Comparison of ENCODE assay signal across 11 cellular contexts in the genomic region with DNA sequence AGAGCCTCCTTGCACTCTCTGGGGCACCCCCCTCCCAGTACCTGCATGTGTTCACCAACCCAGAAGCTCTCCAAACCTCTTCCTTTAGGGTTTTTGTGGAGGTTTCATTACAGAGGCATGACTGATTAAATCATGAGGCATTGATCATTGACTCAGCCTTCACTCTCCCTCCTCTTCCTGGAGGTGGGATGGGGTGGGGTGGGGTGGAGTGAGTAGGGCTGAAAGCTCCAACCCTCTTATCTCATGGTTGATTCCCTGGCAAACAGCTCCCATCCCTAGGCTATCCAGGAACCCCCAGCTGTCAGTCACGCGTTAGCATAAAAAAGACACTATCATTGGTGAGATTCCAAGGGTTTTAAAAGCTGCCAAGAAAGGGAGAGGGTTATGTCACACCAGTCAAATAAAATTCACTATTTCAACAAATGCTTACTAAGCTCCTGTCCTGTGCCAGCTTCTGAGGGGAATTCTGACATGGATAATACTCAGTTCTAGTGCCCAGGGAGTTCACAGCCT. TPM values are rescaled to one million over a fixed set of nuclear protein-coding genes. Genes with fewer than 3 reads are reported as not detected.
A peak's percentile ranks its signal among the peaks of the same experiment; 100 is the strongest.
DNase-seq lines count a peak whose midpoint lies in the region; ATAC-seq, FAIRE-seq and TF ChIP-seq lines count a peak whose summit lies in the region.
"Had no signal": no experiment of that assay in that cellular context is flagged by ENCODE, and none has a peak within 500 bp of the region (broad histone marks: within the 10 kb centered on the region; RNA-seq: fewer than 3 reads in every experiment).

No MANE protein-coding gene starts in this region.

- peak; percentile 67 to 94 for ATAC-seq in left cardiac atrium
- no peak for ATAC-seq in HG02610 (IDR thresholded peaks at IDR 0.05; ENCODE audit: unreplicated experiment)
- ATAC-seq in HG03139 (IDR thresholded peaks at IDR 0.05; ENCODE audit: unreplicated experiment) = no peak

- intact Hi-C loops in left cardiac atrium (cut with DNase I) (no loop called here), cardiac septum (cut with DNase I) (no loop called here)

- no peak for TF ChIP-seq POLR2A in GM12892 (IDR thresholded peaks at IDR 0.05; ENCODE audit: low read depth, low read length)

- FAIRE-seq in GM12892 (lab: Jason Lieb, UNC) = no peak

- DNase-seq in left cardiac atrium = no peak
- DNase-seq in cardiac septum (ENCODE audit: low spot score) = no peak
- DNase-seq in RPMI7951 (ENCODE audit: low read depth) = peak; percentile 85
- peak; percentile 45 for DNase-seq in fibroblast of gingiva (ENCODE audit: low read depth)
- peak; percentile 38 for DNase-seq in stromal cell of bone marrow (ENCODE audit: low read depth)
- no peak for DNase-seq in GM12892 (ENCODE audit: insufficient read length)
- DNase-seq: activated CD4-positive, alpha-beta T cell treated with anti-CD3 and anti-CD28 coated beads, Interleukin-2, amount 50 U/mL, for 1 hour; cerebellar nuclear complex; posterior cingulate gyrus had no signal

RNA-seq across cellular contexts. Expression of gene IL24, which starts 7.1 kb away (rescaled TPM):
- total RNA-seq in left cardiac atrium (not detected), cardiac septum (not detected)
- 2.1 and 2.6 TPM in 2 replicates for total RNA-seq in RPMI7951 (2014; rRNA removed; shearing (Covaris generic))
- 12.3 TPM for polyA plus RNA-seq in GM12892 (2012; ENCODE audit: missing spikeins)

RNA-seq across cellular contexts. Expression of gene IL20, which starts 24.8 kb away (rescaled TPM):
- total RNA-seq in left cardiac atrium (not detected), cardiac septum (not detected)
- total RNA-seq in RPMI7951 (2014; rRNA removed; shearing (Covaris generic)) = not detected in 2 replicates
- polyA plus RNA-seq in GM12892 (2012; ENCODE audit: missing spikeins) = not detected

RNA-seq across cellular contexts. Expression of gene FCMR, which starts 31.6 kb away (rescaled TPM):
- total RNA-seq in left cardiac atrium (1 to 10 TPM; 3.2 to 4.5 TPM), cardiac septum (4.4 TPM)
- 0.68 and 1.7 TPM in 2 replicates for total RNA-seq in RPMI7951 (2014; rRNA removed; shearing (Covaris generic))
- polyA plus RNA-seq in GM12892 (2012; ENCODE audit: missing spikeins) = 110 TPM

RNA-seq across cellular contexts. Expression of gene PIGR, which starts 56.1 kb away (rescaled TPM):
- total RNA-seq in left cardiac atrium = under 1 TPM; 0.06 to 0.16 TPM
- 0.22 TPM for total RNA-seq in cardiac septum
- not detected in 2 replicates for total RNA-seq in RPMI7951 (2014; rRNA removed; shearing (Covaris generic))
- polyA plus RNA-seq in GM12892 (2012; ENCODE audit: missing spikeins) = 55.2 TPM

Comparison
In these comparisons a context has a peak if more than half of its experiments do, and no peak if none do; other contexts are left out.
1. ATAC-seq: peak in left cardiac atrium (2 of 2); none in HG02610 (single experiment) and HG03139 (single experiment).
2. DNase-seq: peak in RPMI7951 (single experiment), fibroblast of gingiva (single experiment) and stromal cell of bone marrow (single experiment); none in left cardiac atrium (single experiment), cardiac septum (single experiment) and GM12892 (single experiment).